ENCODE assay signal across 8 cellular contexts in the genomic region with DNA sequence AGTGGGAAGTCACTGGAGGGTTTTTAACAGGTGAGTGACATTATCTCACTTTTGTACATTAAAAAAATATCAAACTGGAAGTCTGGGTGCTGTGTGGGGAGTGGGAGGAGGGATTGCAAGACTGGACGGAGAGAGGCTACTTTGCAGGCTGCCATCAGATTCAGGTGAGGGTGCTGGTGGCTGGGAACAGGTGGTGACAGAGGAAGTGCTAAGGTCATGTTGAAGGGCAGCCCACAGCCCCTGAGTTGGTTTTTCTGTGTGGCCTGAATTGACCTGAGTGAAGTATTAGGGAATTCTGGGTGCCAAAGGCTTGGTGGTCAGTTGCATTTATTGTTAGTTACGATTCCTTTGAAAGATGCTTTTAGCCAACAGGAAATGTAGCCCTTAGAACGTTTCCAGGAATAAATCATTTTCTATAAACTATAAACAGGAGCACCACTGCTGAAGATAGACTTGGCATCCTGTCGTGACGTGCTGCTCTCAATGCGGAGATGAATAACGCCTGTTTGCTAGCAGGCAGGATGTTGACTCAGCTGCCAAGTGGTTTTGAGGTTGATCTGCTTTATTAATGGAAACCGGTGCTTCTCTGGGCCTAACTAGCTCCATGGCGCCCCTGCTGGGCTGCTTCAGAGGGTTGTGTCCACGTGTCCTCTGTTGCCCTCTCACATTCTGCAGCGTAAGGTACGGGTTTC.
DNase-seq lines count a peak whose midpoint lies in the region; ATAC-seq, FAIRE-seq and TF ChIP-seq lines count a peak whose summit lies in the region.

No MANE protein-coding gene starts in this region.

- no TSS peak for BruUV-seq in Calu3 (replicated peaks; lab: Mats Ljungman, UMichigan)

- DNase-seq in AG04449 (ENCODE audit: low read depth, low spot score) (peak; percentile 92), HT1080 (ENCODE audit: low read depth) (peak; percentile 97), RCC 7860 (ENCODE audit: low spot score) (peak; percentile 86), amniotic epithelial cell (ENCODE audit: low read depth) (peak; percentile 66), kidney tubule cell (ENCODE audit: low spot score) (peak; percentile 80), Calu3 (no peak)
- DNase-seq in stimulated activated naive CD8-positive, alpha-beta T cell treated with anti-CD3 and anti-CD28 coated beads, Interleukin-15, amount 100 ng/mL, for 72 hours: peak; percentile 72 to 82

- intact Hi-C loops in Calu3 (cut with micrococcal nuclease; ENCODE audit: unreplicated experiment): no loop called here

- H3K4me1 Mint-ChIP-seq in stimulated activated naive CD8-positive, alpha-beta T cell treated with anti-CD3 and anti-CD28 coated beads, Interleukin-15, amount 100 ng/mL, for 72 hours: peaks cover 43% of the 10 kb centered on the region
- H3K4me1 Mint-ChIP-seq in Calu3 (ENCODE audit: low read depth, unreplicated experiment): no peaks in the 10 kb centered on the region

- H3K27me3 Mint-ChIP-seq in stimulated activated naive CD8-positive, alpha-beta T cell treated with anti-CD3 and anti-CD28 coated beads, Interleukin-15, amount 100 ng/mL, for 72 hours: peaks cover 26% of the 10 kb centered on the region
- H3K27me3 Mint-ChIP-seq in Calu3 (ENCODE audit: unreplicated experiment): no peaks in the 10 kb centered on the region

- H3K4me3 ChIP-seq in AG04449 (ENCODE audit: low read depth, low read length): no peak overlapping the region

- no peaks in the 10 kb centered on the region for H3K36me3 Mint-ChIP-seq in Calu3 (ENCODE audit: insufficient read depth, unreplicated experiment)

- peak; percentile 92 for ATAC-seq in GM18907 (IDR thresholded peaks at IDR 0.05; ENCODE audit: unreplicated experiment)
- peak; percentile 97 for ATAC-seq in stimulated activated naive CD8-positive, alpha-beta T cell treated with anti-CD3 and anti-CD28 coated beads, Interleukin-15, amount 100 ng/mL, for 72 hours

- TF ChIP-seq CTCF in AG04449 (IDR thresholded peaks at IDR 0.05; ENCODE audit: insufficient read depth, low read length, missing control alignments): peak; percentile 80
- TF ChIP-seq CTCF in Calu3 (IDR thresholded peaks at IDR 0.05; ENCODE audit: unreplicated experiment): no peak

- peak overlapping the region in 1 of 2 donors; percentile 63 for H3K4me3 Mint-ChIP-seq in stimulated activated naive CD8-positive, alpha-beta T cell treated with anti-CD3 and anti-CD28 coated beads, Interleukin-15, amount 100 ng/mL, for 72 hours
- no peak overlapping the region for H3K4me3 Mint-ChIP-seq in Calu3 (ENCODE audit: low read depth, unreplicated experiment)

- CTCF ChIA-PET in AG04449 (lab: Yijun Ruan, JAX): interaction anchor here (0.8 to 3.5 kb wide), 11 partner anchors 10 to 178 kb away, joined by 3 to 30 read pairs (median 6); no protein-coding TSS in a partner anchor
- CTCF ChIA-PET in Calu3 (lab: Charles Lee): no interaction called here

- peak overlapping the region; percentile 30 to 95 for H3K27ac Mint-ChIP-seq in stimulated activated naive CD8-positive, alpha-beta T cell treated with anti-CD3 and anti-CD28 coated beads, Interleukin-15, amount 100 ng/mL, for 72 hours
- H3K27ac Mint-ChIP-seq in Calu3 (ENCODE audit: unreplicated experiment): no peak overlapping the region

- peaks cover 0 to 14% of the 10 kb centered on the region in 2 donors for H3K9me3 Mint-ChIP-seq in stimulated activated naive CD8-positive, alpha-beta T cell treated with anti-CD3 and anti-CD28 coated beads, Interleukin-15, amount 100 ng/mL, for 72 hours
- peaks cover 27% of the 10 kb centered on the region for H3K9me3 Mint-ChIP-seq in Calu3 (ENCODE audit: low read depth, unreplicated experiment)

- POLR2A ChIA-PET in AG04449 (lab: Yijun Ruan, JAX): interaction anchor here (0.6 to 1.0 kb wide), 4 partner anchors 12 to 251 kb away, joined by 3 read pairs; no protein-coding TSS in a partner anchor

- peak; percentile 81 for FAIRE-seq in RCC 7860 (lab: Jason Lieb, UNC)
